13 cellular contexts compared by ENCODE assay signal in genomic region chr19:38389957-38390924, GRCh38. TPM values are rescaled to one million over a fixed set of nuclear protein-coding genes. Genes with fewer than 3 reads are reported as not detected.
DNase-seq lines count a peak whose midpoint lies in the region; ATAC-seq and TF ChIP-seq lines count a peak whose summit lies in the region.
"Had no signal": no experiment of that assay in that cellular context is flagged by ENCODE, and none has a peak within 500 bp of the region (broad histone marks: within the 10 kb centered on the region; RNA-seq: fewer than 3 reads in every experiment).

No MANE protein-coding gene starts in this region.

- H3K4me1 ChIP-seq in right cardiac atrium (ENCODE audit: control insufficient read depth, insufficient read depth, low read length): peaks cover 11% of the 10 kb centered on the region
- H3K4me1 ChIP-seq in right atrium auricular region: peaks cover 0 to 53% of the 10 kb centered on the region in 2 donors
- H3K4me1 ChIP-seq: BE2C had no signal

- H3K27ac ChIP-seq in right cardiac atrium (ENCODE audit: low read length): no peak overlapping the region
- H3K27ac ChIP-seq in right atrium auricular region: no peak overlapping the region
- no peak overlapping the region for H3K27ac ChIP-seq in substantia nigra (ENCODE audit: low read depth, low read length, poor library complexity, severe bottlenecking)

- H3K4me3 ChIP-seq in right cardiac atrium (ENCODE audit: low read length): no peak overlapping the region
- no peak overlapping the region for H3K4me3 ChIP-seq in right atrium auricular region
- peak overlapping the region; percentile 96 for H3K4me3 ChIP-seq in kidney epithelial cell (ENCODE audit: low read depth, low read length)

- H3K27me3 ChIP-seq in right cardiac atrium (ENCODE audit: control insufficient read depth, insufficient read depth) (no peaks in the 10 kb centered on the region), right atrium auricular region (peaks cover 0 to under 1% of the 10 kb centered on the region in 2 donors), kidney epithelial cell (ENCODE audit: control insufficient read depth, insufficient read depth, low read length) (peaks cover 18% of the 10 kb centered on the region)
- H3K27me3 ChIP-seq: BE2C had no signal

- peaks cover 12% of the 10 kb centered on the region for H3K27me3 Mint-ChIP-seq in brain

- H3K4me1 Mint-ChIP-seq in brain: peaks cover 32% of the 10 kb centered on the region

- H3K9me3 Mint-ChIP-seq in brain: peaks cover 0 to 10% (median 0%) of the 10 kb centered on the region in 5 experiments
- H3K9me3 Mint-ChIP-seq: activated naive CD8-positive, alpha-beta T cell treated with anti-CD3 and anti-CD28 coated beads, Interleukin-2, amount 10 ng/mL, durations not matched to agents 7 days and 5 days had no signal

- intact Hi-C loops in right cardiac atrium (cut with DNase I): no loop called here
- intact Hi-C loops in left ventricle myocardium superior (cut with micrococcal nuclease): no loop called here

- H3K36me3 ChIP-seq in right atrium auricular region (peaks cover 8% of the 10 kb centered on the region), kidney epithelial cell (ENCODE audit: control insufficient read depth, insufficient read depth, low read length) (peaks cover 1% of the 10 kb centered on the region)
- H3K36me3 ChIP-seq: BE2C had no signal

- peak overlapping the region; percentile 91 to 96 (median 93) for H3K4me3 Mint-ChIP-seq in brain

- no peak for TF ChIP-seq CTCF in right atrium auricular region (IDR thresholded peaks at IDR 0.05)
- TF ChIP-seq CTCF in brain (conservative IDR thresholded peaks at IDR 0.05): no peak
- no peak for TF ChIP-seq CTCF in kidney epithelial cell (IDR thresholded peaks at IDR 0.05; ENCODE audit: insufficient read depth, low read length, poor library complexity, severe bottlenecking)

- no peak for ATAC-seq in right cardiac atrium
- ATAC-seq in left ventricle myocardium superior: no peak
- no peak for ATAC-seq in HG03025 (IDR thresholded peaks at IDR 0.05; ENCODE audit: low FRiP score, unreplicated experiment)
- ATAC-seq: left cardiac atrium, Right ventricle myocardium inferior had no signal

- H3K9me3 ChIP-seq in right cardiac atrium (ENCODE audit: control insufficient read depth, low read length) (no peaks in the 10 kb centered on the region), right atrium auricular region (no peaks in the 10 kb centered on the region)
- H3K9me3 ChIP-seq: BE2C had no signal

- H3K36me3 Mint-ChIP-seq in brain: peaks cover 40% of the 10 kb centered on the region

- 35% methylated on average over 22 of the region's 22 CpGs for WGBS in right cardiac atrium

- peak in 2 of 3 donors; percentile 49 to 63 for DNase-seq in right cardiac atrium
- no peak for DNase-seq in right atrium auricular region (ENCODE audit: low spot score)
- no peak for DNase-seq in kidney epithelial cell (ENCODE audit: low read depth)
- DNase-seq in NCI-H1694 (lab: John Stamatoyannopoulos, UW): no peak
- no peak for DNase-seq in substantia nigra (lab: John Stamatoyannopoulos, UW)
- DNase-seq in left ventricle myocardium superior: no peak
- DNase-seq: activated CD4-positive, alpha-beta T cell treated with anti-CD3 and anti-CD28 coated beads for 1 hour; activated naive CD8-positive, alpha-beta T cell treated with anti-CD3 and anti-CD28 coated beads, Interleukin-2, amount 10 ng/mL, durations not matched to agents 7 days and 5 days had no signal

- peak overlapping the region in 4 of 5 experiments; percentile 17 to 99 (median 94) for H3K27ac Mint-ChIP-seq in brain
- H3K27ac Mint-ChIP-seq: activated naive CD8-positive, alpha-beta T cell treated with anti-CD3 and anti-CD28 coated beads, Interleukin-2, amount 10 ng/mL, durations not matched to agents 7 days and 5 days had no signal

RNA-seq across cellular contexts. Expression of gene SPRED3, which starts 1.7 kb away (rescaled TPM):
- total RNA-seq in right cardiac atrium (1 to 10 TPM in 1 of 4 donors, under 1 TPM in 3; 0.26 to 2.3 (median 0.63) TPM), right atrium auricular region (under 1 TPM; 0.56 to 0.67 TPM), kidney epithelial cell (4.3 and 4.5 TPM in 2 replicates), left ventricle myocardium superior (0.10 TPM)
- polyA plus RNA-seq in right cardiac atrium (0.27 TPM), brain (ENCODE audit: insufficient read depth, low read depth, low replicate concordance) (2.6 TPM)

RNA-seq across cellular contexts. Expression of gene GGN, which starts 2.4 kb away (rescaled TPM):
- 1 to 10 TPM in 1 of 4 donors, under 1 TPM in 3; 0.09 to 1.3 (median 0.63) TPM for total RNA-seq in right cardiac atrium
- 0.11 TPM for polyA plus RNA-seq in right cardiac atrium
- 1 to 10 TPM in 1 of 2 donors, under 1 TPM in 1; 0.37 to 1.3 TPM for total RNA-seq in right atrium auricular region
- polyA plus RNA-seq in brain (ENCODE audit: insufficient read depth, low read depth, low replicate concordance): 3.3 TPM
- 0.07 and 1.4 TPM in 2 replicates for total RNA-seq in kidney epithelial cell
- total RNA-seq in left ventricle myocardium superior: 0.15 TPM
- total RNA-seq: activated naive CD8-positive, alpha-beta T cell treated with anti-CD3 and anti-CD28 coated beads, Interleukin-2, amount 10 ng/mL, durations not matched to agents 7 days and 5 days; Right ventricle myocardium inferior had no signal

RNA-seq across cellular contexts. Expression of gene FAM98C, which starts 12.7 kb away (rescaled TPM):
- total RNA-seq in right cardiac atrium: 10 to 100 TPM; 10.4 to 16.7 (median 13.6) TPM
- polyA plus RNA-seq in right cardiac atrium: 10.3 TPM
- 10 to 100 TPM; 11.9 to 19.8 TPM for total RNA-seq in right atrium auricular region
- 16.6 TPM for polyA plus RNA-seq in brain (ENCODE audit: insufficient read depth, low read depth, low replicate concordance)
- 17.8 and 22.2 TPM in 2 replicates for total RNA-seq in kidney epithelial cell
- 11.9 TPM for total RNA-seq in left ventricle myocardium superior

RNA-seq across cellular contexts. Expression of gene PSMD8, which starts 15.9 kb away (rescaled TPM):
- total RNA-seq in right cardiac atrium (100 to 1,000 TPM; 223 to 311 (median 259) TPM), right atrium auricular region (100 to 1,000 TPM; 403 to 603 TPM), kidney epithelial cell (316 and 367 TPM in 2 replicates), left ventricle myocardium superior (306 TPM)
- polyA plus RNA-seq in right cardiac atrium (255 TPM), brain (ENCODE audit: insufficient read depth, low read depth, low replicate concordance) (293 TPM)

RNA-seq across cellular contexts. Expression of gene RASGRP4, which starts 35.8 kb away (rescaled TPM):
- total RNA-seq in right cardiac atrium (1 to 10 TPM; 1.3 to 3.2 (median 1.8) TPM), right atrium auricular region (1 to 10 TPM; 1.1 to 2.9 TPM), kidney epithelial cell (not detected in 2 replicates), left ventricle myocardium superior (1.2 TPM)
- polyA plus RNA-seq in right cardiac atrium (0.81 TPM), brain (ENCODE audit: insufficient read depth, low read depth, low replicate concordance) (0.49 TPM)

Comparison
In these comparisons a context has a peak if more than half of its experiments do, and no peak if none do; other contexts are left out.
1. DNase-seq: peak in right cardiac atrium (2 of 3); none in right atrium auricular region (single experiment), kidney epithelial cell (single experiment), NCI-H1694 (single experiment), substantia nigra (0 of 49) and left ventricle myocardium superior (single experiment).